Comparison of ENCODE assay signal across 8 cellular contexts in genomic region chr6:143510326-143510725, GRCh38. TPM values are rescaled to one million over a fixed set of nuclear protein-coding genes. Genes with fewer than 3 reads are reported as not detected.
DNase-seq lines count a peak whose midpoint lies in the region; ATAC-seq and TF ChIP-seq lines count a peak whose summit lies in the region.
"Not testable (repeated sequence)": the region's sequence is repeated elsewhere in the genome, so short reads cannot be mapped to it uniquely, and the experiment has no call there.

No MANE protein-coding gene starts in this region.

- H3K9me3 ChIP-seq in right cardiac atrium (ENCODE audit: control insufficient read depth, low read length), result not testable (repeated sequence)

- H3K36me3 ChIP-seq in ACC112 (ENCODE audit: insufficient read depth, low read length), result not testable (repeated sequence)

- H3K27me3 ChIP-seq in ACC112 (ENCODE audit: insufficient read depth, low read length); dorsolateral prefrontal cortex; right cardiac atrium (ENCODE audit: control insufficient read depth, insufficient read depth): not testable (repeated sequence)

- H3K79me2 ChIP-seq in ACC112 (ENCODE audit: control insufficient read depth, insufficient read depth, low read length, unreplicated experiment), result peaks cover 39% of the 10 kb centered on the region

- peak overlapping the region; percentile 92 for H3K27ac Mint-ChIP-seq in T-helper 1 cell treated with Interleukin-12 subunit alpha and Interleukin-12 subunit beta and Interleukin-4 antibody, amounts not matched to agents 30 μg/mL and 1 μg/mL, for 36 hours
- peak overlapping the region; percentile 53 to 98 for H3K27ac Mint-ChIP-seq in activated naive CD4-positive, alpha-beta T cell treated with anti-CD3 and anti-CD28 coated beads, Interleukin-2, amount 50 U/mL, for 72 hours
- peak overlapping the region in 1 of 2 donors; percentile 96 for H3K27ac Mint-ChIP-seq in natural killer cell
- H3K27ac Mint-ChIP-seq in stimulated activated effector memory CD8-positive, alpha-beta T cell treated with anti-CD3 and anti-CD28 coated beads, Interleukin-12 subunit alpha, Interleukin-12 subunit beta, amount 100 ng/mL, for 72 hours, result peak overlapping the region; percentile 97

- H3K4me1 Mint-ChIP-seq in T-helper 1 cell treated with Interleukin-12 subunit alpha and Interleukin-12 subunit beta and Interleukin-4 antibody, amounts not matched to agents 30 μg/mL and 1 μg/mL, for 36 hours (ENCODE audit: low read depth), result peaks cover 37% of the 10 kb centered on the region
- H3K4me1 Mint-ChIP-seq in natural killer cell, result peaks cover 14 to 34% of the 10 kb centered on the region in 2 donors
- H3K4me1 Mint-ChIP-seq in stimulated activated effector memory CD8-positive, alpha-beta T cell treated with anti-CD3 and anti-CD28 coated beads, Interleukin-12 subunit alpha, Interleukin-12 subunit beta, amount 100 ng/mL, for 72 hours, result peaks cover 17% of the 10 kb centered on the region

- not testable (repeated sequence) for H3K27me3 Mint-ChIP-seq in T-helper 1 cell treated with Interleukin-12 subunit alpha and Interleukin-12 subunit beta and Interleukin-4 antibody, amounts not matched to agents 30 μg/mL and 1 μg/mL, for 36 hours (ENCODE audit: low read depth); natural killer cell (ENCODE audit: low read depth in 2 of 2)

- peaks cover 27% of the 10 kb centered on the region for H3K4me1 ChIP-seq in ACC112 (ENCODE audit: control insufficient read depth, insufficient read depth, low read length, unreplicated experiment)
- not testable (repeated sequence) for H3K4me1 ChIP-seq in right cardiac atrium (ENCODE audit: control insufficient read depth, insufficient read depth, low read length)

- not testable (repeated sequence) for TF ChIP-seq CTCF in HFF-Myc (IDR thresholded peaks at IDR 0.05; ENCODE audit: low read depth, low read length, missing control alignments); dorsolateral prefrontal cortex (IDR thresholded peaks at IDR 0.05 in 54 of 56, conservative IDR thresholded peaks at IDR 0.05 in 2 of 56; ENCODE audit: low read depth in 1 of 56, partially characterized antibody in 56 of 56); natural killer cell (IDR thresholded peaks at IDR 0.05)

- not testable (repeated sequence) for DNase-seq in HFF-Myc (ENCODE audit: extremely low read depth, low read depth); activated naive CD4-positive, alpha-beta T cell treated with anti-CD3 and anti-CD28 coated beads, Interleukin-2, amount 50 U/mL, for 72 hours (ENCODE audit: low spot score in 2 of 2); dorsolateral prefrontal cortex; right cardiac atrium; natural killer cell; stimulated activated effector memory CD8-positive, alpha-beta T cell treated with anti-CD3 and anti-CD28 coated beads, Interleukin-12 subunit alpha, Interleukin-12 subunit beta, amount 100 ng/mL, for 72 hours (ENCODE audit: low spot score in 2 of 2)

- H3K4me3 ChIP-seq in ACC112 (ENCODE audit: low read depth, low read length) (peak overlapping the region; percentile 89), HFF-Myc (replicated peaks; ENCODE audit: low read depth, low read length) (peak overlapping the region; percentile 66), dorsolateral prefrontal cortex (peak overlapping the region in 51 of 59 donors; percentile 57 to 94 (median 82)), right cardiac atrium (ENCODE audit: low read length) (peak overlapping the region; percentile 49)

- intact Hi-C loops in dorsolateral prefrontal cortex (cut with DNase I) (loop anchor here in 1 of 2 donors (2.0 to 10.0 kb wide), 2 partner anchors 60 to 704 kb away; partner anchors contain the start of genes ADAT2 and PEX3), natural killer cell (cut with micrococcal nuclease) (loop anchor here (10.0 kb wide), 1 partner anchor 504 kb away; no protein-coding TSS in a partner anchor)
- intact Hi-C loops in right cardiac atrium (cut with DNase I), result not testable (repeated sequence)

- not testable (repeated sequence) for H3K9me3 Mint-ChIP-seq in T-helper 1 cell treated with Interleukin-12 subunit alpha and Interleukin-12 subunit beta and Interleukin-4 antibody, amounts not matched to agents 30 μg/mL and 1 μg/mL, for 36 hours; activated naive CD4-positive, alpha-beta T cell treated with anti-CD3 and anti-CD28 coated beads, Interleukin-2, amount 50 U/mL, for 72 hours; natural killer cell; stimulated activated effector memory CD8-positive, alpha-beta T cell treated with anti-CD3 and anti-CD28 coated beads, Interleukin-12 subunit alpha, Interleukin-12 subunit beta, amount 100 ng/mL, for 72 hours

- not testable (repeated sequence) for H2AFZ ChIP-seq in ACC112 (ENCODE audit: low read length, unreplicated experiment)

- H3K36me3 Mint-ChIP-seq in T-helper 1 cell treated with Interleukin-12 subunit alpha and Interleukin-12 subunit beta and Interleukin-4 antibody, amounts not matched to agents 30 μg/mL and 1 μg/mL, for 36 hours (ENCODE audit: low read depth), result peaks cover 27% of the 10 kb centered on the region
- peaks cover 13 to 25% of the 10 kb centered on the region in 2 donors for H3K36me3 Mint-ChIP-seq in activated naive CD4-positive, alpha-beta T cell treated with anti-CD3 and anti-CD28 coated beads, Interleukin-2, amount 50 U/mL, for 72 hours
- H3K36me3 Mint-ChIP-seq in natural killer cell, result peaks cover 18% of the 10 kb centered on the region
- H3K36me3 Mint-ChIP-seq in stimulated activated effector memory CD8-positive, alpha-beta T cell treated with anti-CD3 and anti-CD28 coated beads, Interleukin-12 subunit alpha, Interleukin-12 subunit beta, amount 100 ng/mL, for 72 hours, result peaks cover 16% of the 10 kb centered on the region

- H3K4me3 Mint-ChIP-seq in T-helper 1 cell treated with Interleukin-12 subunit alpha and Interleukin-12 subunit beta and Interleukin-4 antibody, amounts not matched to agents 30 μg/mL and 1 μg/mL, for 36 hours, result peak overlapping the region; percentile 94
- H3K4me3 Mint-ChIP-seq in natural killer cell, result peak overlapping the region; percentile 97
- peak overlapping the region; percentile 92 for H3K4me3 Mint-ChIP-seq in stimulated activated effector memory CD8-positive, alpha-beta T cell treated with anti-CD3 and anti-CD28 coated beads, Interleukin-12 subunit alpha, Interleukin-12 subunit beta, amount 100 ng/mL, for 72 hours

- H3K27ac ChIP-seq in ACC112 (ENCODE audit: low read depth, low read length); dorsolateral prefrontal cortex; right cardiac atrium (ENCODE audit: low read length): not testable (repeated sequence)

- WGBS in right cardiac atrium, result 95% methylated on average over 13 of the region's 13 CpGs

- not testable (repeated sequence) for ATAC-seq in activated naive CD4-positive, alpha-beta T cell treated with anti-CD3 and anti-CD28 coated beads, Interleukin-2, amount 50 U/mL, for 72 hours; right cardiac atrium; natural killer cell; stimulated activated effector memory CD8-positive, alpha-beta T cell treated with anti-CD3 and anti-CD28 coated beads, Interleukin-12 subunit alpha, Interleukin-12 subunit beta, amount 100 ng/mL, for 72 hours

RNA-seq across cellular contexts. Expression of gene FUCA2, which starts 1.2 kb away (rescaled TPM):
- total RNA-seq in activated naive CD4-positive, alpha-beta T cell treated with anti-CD3 and anti-CD28 coated beads, Interleukin-2, amount 50 U/mL, for 72 hours, result 10 to 100 TPM; 12.1 to 17.6 TPM
- total RNA-seq in dorsolateral prefrontal cortex (10 to 100 TPM; 10.6 to 32.8 (median 18.7) TPM), right cardiac atrium (10 to 100 TPM; 32.2 to 44.0 (median 38.7) TPM), natural killer cell (10 to 100 TPM; 10.5 to 15.5 (median 13.0) TPM)
- 25.1 TPM for polyA plus RNA-seq in right cardiac atrium

RNA-seq across cellular contexts. Expression of gene PEX3, which starts 59.7 kb away (rescaled TPM):
- total RNA-seq in activated naive CD4-positive, alpha-beta T cell treated with anti-CD3 and anti-CD28 coated beads, Interleukin-2, amount 50 U/mL, for 72 hours, result 10 to 100 TPM in 1 of 2 donors, 1 to 10 TPM in 1; 8.3 to 50.0 TPM
- total RNA-seq in dorsolateral prefrontal cortex (10 to 100 TPM; 14.5 to 40.6 (median 28.6) TPM), right cardiac atrium (10 to 100 TPM; 17.0 to 22.0 (median 20.4) TPM), natural killer cell (10 to 100 TPM; 10.2 to 16.0 (median 14.2) TPM)
- 11.9 TPM for polyA plus RNA-seq in right cardiac atrium

RNA-seq across cellular contexts. Expression of gene ADAT2, which starts 59.8 kb away (rescaled TPM):
- total RNA-seq in activated naive CD4-positive, alpha-beta T cell treated with anti-CD3 and anti-CD28 coated beads, Interleukin-2, amount 50 U/mL, for 72 hours, result 10 to 100 TPM; 19.7 to 30.8 TPM
- total RNA-seq in dorsolateral prefrontal cortex (10 to 100 TPM in 1 of 120 experiments, 1 to 10 TPM in 119; 2.0 to 10.1 (median 5.1) TPM), right cardiac atrium (1 to 10 TPM; 1.5 to 3.8 (median 2.1) TPM), natural killer cell (10 to 100 TPM; 17.4 to 19.4 (median 19.1) TPM)
- polyA plus RNA-seq in right cardiac atrium, result 1.6 TPM
